2 cellular contexts compared by ENCODE assay signal in genomic region chr17:74353446-74354060, GRCh38.
TF ChIP-seq lines count a peak whose summit lies in the region.

No MANE protein-coding gene starts in this region.

TF ChIP-seq in A549, 52 proteins besides CTCF, POLR2A, EP300 and RAD21:
- no peak for TF ChIP-seq HOXA7 (CRISPR knock-in tag; IDR thresholded peaks at IDR 0.05)
- TF ChIP-seq RNF2 (IDR thresholded peaks at IDR 0.05; ENCODE audit: borderline replicate concordance, low read depth), result no peak
- TF ChIP-seq CHD4 (IDR thresholded peaks at IDR 0.05; ENCODE audit: borderline replicate concordance), result no peak
- TF ChIP-seq GATA3 (IDR thresholded peaks at IDR 0.05; ENCODE audit: borderline replicate concordance), result no peak
- TF ChIP-seq CEBPB (IDR thresholded peaks at IDR 0.05), result no peak
- no peak for TF ChIP-seq MYC (IDR thresholded peaks at IDR 0.05; ENCODE audit: borderline replicate concordance, low read length)
- no peak for TF ChIP-seq SREBF2 (IDR thresholded peaks at IDR 0.05)
- TF ChIP-seq EHF (CRISPR knock-in tag; IDR thresholded peaks at IDR 0.05), result no peak
- no peak for TF ChIP-seq ATOH8 (CRISPR knock-in tag; IDR thresholded peaks at IDR 0.05; ENCODE audit: low read depth)
- TF ChIP-seq FOSB (CRISPR knock-in tag; IDR thresholded peaks at IDR 0.05), result no peak
- TF ChIP-seq RARB (CRISPR knock-in tag; IDR thresholded peaks at IDR 0.05), result no peak
- TF ChIP-seq EHMT2 (IDR thresholded peaks at IDR 0.05; ENCODE audit: low read depth), result no peak

TF ChIP-seq in HEK293, 187 proteins besides CTCF, POLR2A, EP300 and RAD21:
- no peak for TF ChIP-seq ZNF571 (tag by site-specific recombination; IDR thresholded peaks at IDR 0.05)
- peak; percentile 0 for TF ChIP-seq ZBTB26 (tag by site-specific recombination; optimal IDR thresholded peaks at IDR 0.05)
